1 cellular context compared by ENCODE assay signal in the genomic region with DNA sequence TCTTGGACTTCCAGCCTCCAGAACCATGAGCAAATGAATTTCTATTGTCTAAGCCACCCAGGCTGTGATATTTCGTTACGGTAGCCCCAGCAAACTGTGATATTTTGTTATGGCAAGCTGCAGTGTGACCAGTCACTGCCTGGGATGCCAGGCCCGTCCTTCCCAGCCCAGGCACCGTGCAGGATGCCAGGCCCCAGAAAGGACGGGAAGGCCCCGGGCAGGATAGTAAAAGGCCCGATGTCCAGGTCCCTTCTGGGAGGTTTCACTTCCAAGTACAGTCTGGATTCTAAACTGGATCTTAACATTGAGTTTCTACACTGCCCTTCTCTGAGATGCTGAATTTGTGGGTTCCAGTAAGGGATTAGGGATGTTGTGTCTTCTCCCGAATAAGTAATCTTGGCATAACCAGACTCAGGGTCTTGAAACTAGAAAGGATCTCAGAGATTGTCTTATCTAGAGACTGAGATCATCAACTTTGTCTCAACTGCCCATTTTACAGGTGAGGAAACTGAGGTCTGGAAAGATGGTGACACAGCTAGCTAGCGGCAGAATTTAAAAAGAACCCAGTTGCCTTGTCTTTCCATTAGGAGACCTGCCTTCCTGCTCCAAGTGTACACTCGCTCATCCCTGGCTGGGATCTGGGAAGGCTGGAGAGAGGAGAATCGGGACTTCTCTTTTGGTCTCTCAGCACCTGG.
A peak's percentile ranks its signal among the peaks of the same experiment; 100 is the strongest.
TF ChIP-seq lines count a peak whose summit lies in the region.

No MANE protein-coding gene starts in this region.

TF ChIP-seq in K562, 482 proteins besides CTCF, POLR2A, EP300 and RAD21:
- no peak for TF ChIP-seq ZNF785 (CRISPR knock-in tag; IDR thresholded peaks at IDR 0.05)
- TF ChIP-seq BCOR (IDR thresholded peaks at IDR 0.05), result 0 out of 2 replicates have a peak, but pooled peaks have one; percentile 39
- TF ChIP-seq RFX5 (IDR thresholded peaks at IDR 0.05; ENCODE audit: low read depth, low read length), result no peak
- TF ChIP-seq KAT8 (IDR thresholded peaks at IDR 0.05; ENCODE audit: low read depth), result no peak
- no peak for TF ChIP-seq SOX6 (IDR thresholded peaks at IDR 0.05)
- TF ChIP-seq RBM25 (IDR thresholded peaks at IDR 0.05; ENCODE audit: low read depth, low read length, severe bottlenecking), result peak; percentile 83
- no peak for TF ChIP-seq ZNF133 (CRISPR knock-in tag; IDR thresholded peaks at IDR 0.05)
- TF ChIP-seq, protein P1, sequence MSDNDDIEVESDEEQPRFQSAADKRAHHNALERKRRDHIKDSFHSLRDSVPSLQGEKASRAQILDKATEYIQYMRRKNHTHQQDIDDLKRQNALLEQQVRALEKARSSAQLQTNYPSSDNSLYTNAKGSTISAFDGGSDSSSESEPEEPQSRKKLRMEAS (CRISPR knock-in tag; IDR thresholded peaks at IDR 0.05), result no peak
- TF ChIP-seq HDAC2 (IDR thresholded peaks at IDR 0.05), result no peak
- TF ChIP-seq MCM3 (IDR thresholded peaks at IDR 0.05), result no peak
- TF ChIP-seq, protein P2, sequence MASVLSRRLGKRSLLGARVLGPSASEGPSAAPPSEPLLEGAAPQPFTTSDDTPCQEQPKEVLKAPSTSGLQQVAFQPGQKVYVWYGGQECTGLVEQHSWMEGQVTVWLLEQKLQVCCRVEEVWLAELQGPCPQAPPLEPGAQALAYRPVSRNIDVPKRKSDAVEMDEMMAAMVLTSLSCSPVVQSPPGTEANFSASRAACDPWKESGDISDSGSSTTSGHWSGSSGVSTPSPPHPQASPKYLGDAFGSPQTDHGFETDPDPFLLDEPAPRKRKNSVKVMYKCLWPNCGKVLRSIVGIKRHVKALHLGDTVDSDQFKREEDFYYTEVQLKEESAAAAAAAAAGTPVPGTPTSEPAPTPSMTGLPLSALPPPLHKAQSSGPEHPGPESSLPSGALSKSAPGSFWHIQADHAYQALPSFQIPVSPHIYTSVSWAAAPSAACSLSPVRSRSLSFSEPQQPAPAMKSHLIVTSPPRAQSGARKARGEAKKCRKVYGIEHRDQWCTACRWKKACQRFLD (CRISPR knock-in tag; IDR thresholded peaks at IDR 0.05), result no peak
- no peak for TF ChIP-seq SMARCE1 (IDR thresholded peaks at IDR 0.05)
- no peak for TF ChIP-seq EZH2 (IDR thresholded peaks at IDR 0.05; ENCODE audit: borderline replicate concordance, low read depth, low read length)
- TF ChIP-seq EP400 (IDR thresholded peaks at IDR 0.05), result no peak
- TF ChIP-seq YY1 (IDR thresholded peaks at IDR 0.05; ENCODE audit: borderline replicate concordance in 1 of 3, control insufficient read depth in 1 of 3, extremely low read depth in 1 of 3, insufficient read depth in 3 of 3, insufficient read length in 1 of 3, insufficient replicate concordance in 2 of 3, low read depth in 1 of 3, low read length in 2 of 3), result no peak
- TF ChIP-seq NCOA4 (IDR thresholded peaks at IDR 0.05; ENCODE audit: partially characterized antibody), result no peak
